In the genomic region with DNA sequence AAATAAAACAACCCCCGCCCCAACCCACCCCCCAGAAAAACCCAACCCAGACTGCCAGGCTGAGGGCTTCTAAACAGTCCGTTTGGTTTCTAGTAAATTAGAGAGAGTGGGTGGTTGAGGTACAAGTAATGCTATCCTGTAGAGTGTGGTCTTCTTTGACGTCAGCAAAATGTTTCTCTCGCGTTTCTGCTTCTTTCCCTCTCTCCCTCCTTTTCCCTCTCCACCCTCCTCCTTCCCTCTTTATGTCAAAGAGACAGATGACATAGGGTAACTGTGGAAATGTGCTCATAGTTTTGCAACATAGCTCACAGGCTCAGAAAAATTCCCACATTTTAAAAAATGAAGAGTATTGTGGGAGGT, we compare ENCODE assay signal across 8 cellular contexts.
DNase-seq lines count a peak whose midpoint lies in the region; ATAC-seq and TF ChIP-seq lines count a peak whose summit lies in the region.

No MANE protein-coding gene starts in this region.

- H3K27me3 Mint-ChIP-seq in natural killer cell treated with Interleukin-12 subunit alpha and Interleukin-12 subunit beta and Interleukin-15 and Interleukin-18, amount 100 ng/mL, for 72 hours = no peaks in the 10 kb centered on the region
- peaks cover 7 to 10% of the 10 kb centered on the region in 2 donors for H3K27me3 Mint-ChIP-seq in natural killer cell (ENCODE audit: low read depth in 2 of 2)

- H3K27ac Mint-ChIP-seq in natural killer cell treated with Interleukin-12 subunit alpha and Interleukin-12 subunit beta and Interleukin-15 and Interleukin-18, amount 100 ng/mL, for 72 hours = peak overlapping the region; percentile 93 to 98
- H3K27ac Mint-ChIP-seq in natural killer cell = peak overlapping the region in 1 of 2 donors; percentile 0

- H3K4me3 Mint-ChIP-seq in natural killer cell treated with Interleukin-12 subunit alpha and Interleukin-12 subunit beta and Interleukin-15 and Interleukin-18, amount 100 ng/mL, for 72 hours = peak overlapping the region; percentile 61
- no peak overlapping the region for H3K4me3 Mint-ChIP-seq in natural killer cell

- no peaks in the 10 kb centered on the region for H3K9me2 ChIP-seq in Karpas-422 (replicated peaks; ENCODE audit: insufficient read depth, low read length)

- H3K4me1 ChIP-seq in muscle layer of duodenum (ENCODE audit: control insufficient read depth in 1 of 2, insufficient read depth in 2 of 2, low read length in 2 of 2) = peaks cover 36 to 40% of the 10 kb centered on the region in 2 donors
- peaks cover 20% of the 10 kb centered on the region for H3K4me1 ChIP-seq in Karpas-422 (ENCODE audit: low read length)

- H3K27me3 ChIP-seq in muscle layer of duodenum (ENCODE audit: low read depth, low read length) = no peaks in the 10 kb centered on the region
- no peaks in the 10 kb centered on the region for H3K27me3 ChIP-seq in Karpas-422 (ENCODE audit: low read length)

- H4K20me1 ChIP-seq in Karpas-422 (ENCODE audit: insufficient read depth, low read depth, low read length) = no peaks in the 10 kb centered on the region

- no peak overlapping the region for H3K4me2 ChIP-seq in Karpas-422 (ENCODE audit: low read depth, low read length, poor library complexity, severe bottlenecking)

- H3K9me3 Mint-ChIP-seq in natural killer cell treated with Interleukin-12 subunit alpha and Interleukin-12 subunit beta and Interleukin-15 and Interleukin-18, amount 100 ng/mL, for 72 hours = peaks cover 3% of the 10 kb centered on the region
- H3K9me3 Mint-ChIP-seq in natural killer cell = no peaks in the 10 kb centered on the region

- H3K79me2 ChIP-seq in Karpas-422 (ENCODE audit: low read length) = no peaks in the 10 kb centered on the region

- H3K4me1 Mint-ChIP-seq in natural killer cell treated with Interleukin-12 subunit alpha and Interleukin-12 subunit beta and Interleukin-15 and Interleukin-18, amount 100 ng/mL, for 72 hours (ENCODE audit: low read depth in 2 of 2) = peaks cover 65 to 68% of the 10 kb centered on the region in 2 donors
- peaks cover 20 to 25% of the 10 kb centered on the region in 2 donors for H3K4me1 Mint-ChIP-seq in natural killer cell

- H3K4me3 ChIP-seq in choroid plexus epithelial cell (ENCODE audit: low read depth, low read length) (no peak overlapping the region), muscle layer of duodenum (ENCODE audit: low read depth in 1 of 2, low read length in 2 of 2) (peak overlapping the region in 1 of 2 donors; percentile 1), Karpas-422 (ENCODE audit: low read length) (no peak overlapping the region)

- no peak overlapping the region for H3K9ac ChIP-seq in Karpas-422 (ENCODE audit: low read length)

- ATAC-seq in natural killer cell treated with Interleukin-12 subunit alpha and Interleukin-12 subunit beta and Interleukin-15 and Interleukin-18, amount 100 ng/mL, for 72 hours = peak; percentile 45 to 50
- ATAC-seq in natural killer cell = no peak

- H2AFZ ChIP-seq in Karpas-422 (ENCODE audit: low read length) = no peak overlapping the region; the same call in 1 of the 2 replicates

- TF ChIP-seq CTCF in natural killer cell (IDR thresholded peaks at IDR 0.05) (no peak), choroid plexus epithelial cell (conservative IDR thresholded peaks at IDR 0.05; ENCODE audit: low read depth, low read length) (no peak), GM20000 (IDR thresholded peaks at IDR 0.05; ENCODE audit: extremely low read depth, missing control alignments) (no peak)

- H3K27ac ChIP-seq in muscle layer of duodenum (ENCODE audit: low read length) (peak overlapping the region; percentile 82), Karpas-422 (ENCODE audit: low read length) (no peak overlapping the region)

- H3K9me3 ChIP-seq in muscle layer of duodenum (ENCODE audit: control insufficient read depth in 1 of 2, low read length in 2 of 2) (no peaks in the 10 kb centered on the region), Karpas-422 (ENCODE audit: low read length) (no peaks in the 10 kb centered on the region)

- no peak for DNase-seq in natural killer cell treated with Interleukin-12 subunit alpha and Interleukin-12 subunit beta and Interleukin-15 and Interleukin-18, amount 100 ng/mL, for 72 hours (ENCODE audit: low spot score)
- DNase-seq in natural killer cell (no peak), choroid plexus epithelial cell (ENCODE audit: low read depth) (peak; percentile 95), Karpas-422 (no peak), SW 1271 (lab: John Stamatoyannopoulos, UW) (no peak), SKM-1 treated with dmso at 0.1 percent for 144 hours (lab: John Stamatoyannopoulos, UW; ENCODE audit: unreplicated experiment) (no peak), GM20000 (ENCODE audit: low spot score) (no peak)

- intact Hi-C loops in natural killer cell (cut with micrococcal nuclease) = no loop called here

- H3K36me3 Mint-ChIP-seq in natural killer cell treated with Interleukin-12 subunit alpha and Interleukin-12 subunit beta and Interleukin-15 and Interleukin-18, amount 100 ng/mL, for 72 hours = peaks cover 3% of the 10 kb centered on the region
- no peaks in the 10 kb centered on the region for H3K36me3 Mint-ChIP-seq in natural killer cell

- H3K36me3 ChIP-seq in muscle layer of duodenum (ENCODE audit: control insufficient read depth in 1 of 2, insufficient read depth in 2 of 2, low read length in 2 of 2) = peaks cover 0 to 5% of the 10 kb centered on the region in 2 donors
- H3K36me3 ChIP-seq in Karpas-422 (ENCODE audit: insufficient read depth, low read length) = no peaks in the 10 kb centered on the region

Comparison
In these comparisons a context has a peak if more than half of its experiments do, and no peak if none do; other contexts are left out.
1. ATAC-seq: peak in natural killer cell treated with Interleukin-12 subunit alpha and Interleukin-12 subunit beta and Interleukin-15 and Interleukin-18, amount 100 ng/mL, for 72 hours (2 of 2); none in natural killer cell (0 of 3).